ENCODE assay signal across 24 cellular contexts in genomic region chr22:27925331-27925730, GRCh38.
"Had no signal": no experiment of that assay in that cellular context is flagged by ENCODE, and none has a peak within 500 bp of the region (broad histone marks: within the 10 kb centered on the region; RNA-seq: fewer than 3 reads in every experiment).

No MANE protein-coding gene starts in this region.

- H3K4me3 ChIP-seq: colonic mucosa, esophagus squamous epithelium, gastrocnemius medialis, heart right ventricle, left lung, lower lobe of right lung, mucosa of descending colon had no signal

- H3K9me3 ChIP-seq: colonic mucosa, esophagus squamous epithelium, gastrocnemius medialis, heart right ventricle, left lung, lower lobe of right lung, mucosa of descending colon had no signal

- H3K27me3 ChIP-seq: colonic mucosa, esophagus squamous epithelium, gastrocnemius medialis, heart right ventricle, left lung had no signal

- H3K27ac ChIP-seq: colonic mucosa, epithelial cell of prostate, esophagus squamous epithelium, gastrocnemius medialis, heart right ventricle, left lung, lower lobe of right lung had no signal

- FAIRE-seq: endometrium, islet of Langerhans had no signal

- ATAC-seq: effector memory CD8-positive, alpha-beta T cell; esophagus mucosa; gastrocnemius medialis; heart right ventricle; left cardiac atrium; left lung; left ventricle myocardium superior; lower lobe of right lung; mucosa of descending colon had no signal

- H3K4me1 ChIP-seq: colonic mucosa had no signal

- H3K36me3 ChIP-seq: colonic mucosa, gastrocnemius medialis had no signal

- DNase-seq: colonic mucosa; cortex of kidney; effector CD8-positive, alpha-beta T cell; effector memory CD8-positive, alpha-beta T cell; endodermal cell; erythroblast; esophagus squamous epithelium; foreskin fibroblast; foreskin melanocyte; gastrocnemius medialis; glutamatergic neuron; head of caudate nucleus; heart right ventricle; hippocampal formation; left cardiac atrium; left lung; left ventricle myocardium superior; lower lobe of right lung; mesenchymal stem cell; mucosa of descending colon had no signal
